18 cellular contexts compared by ENCODE assay signal in the genomic region with DNA sequence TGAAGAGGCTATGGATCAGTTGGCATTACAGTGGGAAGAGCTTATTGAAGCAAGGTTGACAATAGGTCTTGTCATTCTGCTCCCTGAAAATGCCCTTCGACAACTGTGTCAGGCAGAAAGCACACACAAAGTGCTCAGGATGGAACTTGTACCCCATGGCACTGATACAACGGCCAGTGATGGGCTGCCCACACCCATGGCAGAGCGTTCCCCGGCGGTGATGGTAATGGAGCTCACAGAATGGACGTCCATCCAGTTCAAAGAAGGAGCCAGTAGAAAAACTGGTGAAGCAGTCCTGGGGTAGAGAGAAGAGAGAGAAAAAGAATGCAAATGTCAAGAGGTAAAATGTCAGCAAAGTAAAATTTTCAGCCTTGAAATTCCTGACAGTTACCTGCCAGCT. TPM values are rescaled to one million over a fixed set of nuclear protein-coding genes. Genes with fewer than 3 reads are reported as not detected.
"Had no signal": no experiment of that assay in that cellular context is flagged by ENCODE, and none has a peak within 500 bp of the region (broad histone marks: within the 10 kb centered on the region; RNA-seq: fewer than 3 reads in every experiment).

No MANE protein-coding gene starts in this region.

- H3K9me3 ChIP-seq: colonic mucosa, heart left ventricle, left ventricle myocardium inferior, thyroid gland, vagina had no signal

- FAIRE-seq: frontal cortex, islet of Langerhans had no signal

- H3K9me3 Mint-ChIP-seq: activated T-helper 2 cell treated with anti-CD3 and anti-CD28 coated beads, Interferon-gamma antibody, Interleukin-2, Interleukin-4, amounts not matched to agents 10 μg/mL and 5 μg/mL and 100 μg/mL, durations not matched to agents 14 hours and 24 hours and 36 hours had no signal

- H3K4me3 ChIP-seq: colonic mucosa, heart left ventricle, left ventricle myocardium inferior, thyroid gland, vagina had no signal

- H3K27me3 ChIP-seq: colonic mucosa, heart left ventricle, thyroid gland, vagina had no signal

- H3K9ac ChIP-seq: parathyroid adenoma had no signal

- ATAC-seq: heart left ventricle, SK-N-SH treated with all-trans-retinoic acid at 6 μM for 48 hours had no signal

- H3K27ac ChIP-seq: colonic mucosa, heart left ventricle, left ventricle myocardium inferior, parathyroid adenoma, thyroid gland, vagina had no signal

- H3K36me3 ChIP-seq: colonic mucosa had no signal

- H3K4me1 ChIP-seq: colonic mucosa, parathyroid adenoma, vagina had no signal

- DNase-seq: activated CD4-positive, CD25-positive, alpha-beta regulatory T cell treated with anti-CD3 and anti-CD28 coated beads, Interleukin-2, amount 50 U/mL, for 72 hours; colonic mucosa; heart left ventricle; left ventricle myocardium inferior; mesendoderm; stimulated activated CD4-positive, alpha-beta T cell treated with anti-CD3 and anti-CD28 coated beads, Interleukin-4, amount 100 ng/mL, for 24 hours; T-helper 2 cell; thyroid gland had no signal

RNA-seq across cellular contexts. Expression of a gene that starts 19.5 kb away (rescaled TPM):
- total RNA-seq: cardiac septum, colonic mucosa, fibroblast of lung, frontal cortex, heart left ventricle, left ventricle myocardium inferior, renal cortical epithelial cell, thyroid gland, vagina had no signal
- polyA plus RNA-seq: adipose tissue, fibroblast of lung, heart left ventricle had no signal
